ENCODE assay signal across 8 cellular contexts in genomic region chr5:112929336-112930081, GRCh38. TPM values are rescaled to one million over a fixed set of nuclear protein-coding genes. Genes with fewer than 3 reads are reported as not detected.
DNase-seq lines count a peak whose midpoint lies in the region; ATAC-seq and TF ChIP-seq lines count a peak whose summit lies in the region.

No MANE protein-coding gene starts in this region.

- H3K27me3 Mint-ChIP-seq in activated CD4-positive, alpha-beta T cell treated with anti-CD3 and anti-CD28 coated beads, Interleukin-2, amount 10 ng/mL, durations not matched to agents 7 days and 5 days = no peaks in the 10 kb centered on the region
- H3K27me3 Mint-ChIP-seq in stimulated activated naive B cell treated with anti-CD40 and anti-IgM and Interleukin-4, amounts not matched to agents 10 μg/mL and 1 μg/mL and 100 μg/mL, for 72 hours = no peaks in the 10 kb centered on the region

- peak overlapping the region; percentile 73; the same call in 1 of the 2 replicates for H2AFZ ChIP-seq in OCI-LY3 (ENCODE audit: low read depth, low read length)

- CTCF ChIA-PET in activated CD4-positive, alpha-beta T cell treated with anti-CD3 and anti-CD28 coated beads, Interleukin-2, amount 10 ng/mL, durations not matched to agents 7 days and 5 days (lab: Charles Lee) = interaction anchor here (0.6 to 0.9 kb wide), 4 partner anchors 12 to 629 kb away, joined by 3 to 4 read pairs (median 4); no protein-coding TSS in a partner anchor

- H3K9me3 ChIP-seq in OCI-LY3 (ENCODE audit: insufficient read depth, low read length) = no peaks in the 10 kb centered on the region
- no peaks in the 10 kb centered on the region for H3K9me3 ChIP-seq in prostate gland
- no peaks in the 10 kb centered on the region for H3K9me3 ChIP-seq in tibial nerve
- no peaks in the 10 kb centered on the region for H3K9me3 ChIP-seq in right atrium auricular region

- peak overlapping the region; percentile 59 for H3K4me3 Mint-ChIP-seq in activated CD4-positive, alpha-beta T cell treated with anti-CD3 and anti-CD28 coated beads, Interleukin-2, amount 10 ng/mL, durations not matched to agents 7 days and 5 days
- peak overlapping the region; percentile 56 to 67 for H3K4me3 Mint-ChIP-seq in stimulated activated naive B cell treated with anti-CD40 and anti-IgM and Interleukin-4, amounts not matched to agents 10 μg/mL and 1 μg/mL and 100 μg/mL, for 72 hours

- no peak for TF ChIP-seq EP300 in tibial nerve (IDR thresholded peaks at IDR 0.05)

- intact Hi-C loops in prostate gland (cut with DNase I) = no loop called here

- H3K4me1 ChIP-seq in OCI-LY3 (ENCODE audit: low read length) = peaks cover 37% of the 10 kb centered on the region
- H3K4me1 ChIP-seq in prostate gland (replicated peaks) = no peaks in the 10 kb centered on the region
- H3K4me1 ChIP-seq in tibial nerve = no peaks in the 10 kb centered on the region
- H3K4me1 ChIP-seq in right atrium auricular region = peaks cover 0 to 6% of the 10 kb centered on the region in 2 donors

- H3K9me3 Mint-ChIP-seq in activated CD4-positive, alpha-beta T cell treated with anti-CD3 and anti-CD28 coated beads, Interleukin-2, amount 10 ng/mL, durations not matched to agents 7 days and 5 days = peaks cover 7% of the 10 kb centered on the region
- peaks cover 3 to 7% of the 10 kb centered on the region in 2 donors for H3K9me3 Mint-ChIP-seq in stimulated activated naive B cell treated with anti-CD40 and anti-IgM and Interleukin-4, amounts not matched to agents 10 μg/mL and 1 μg/mL and 100 μg/mL, for 72 hours

- no peak for TF ChIP-seq CTCF in OCI-LY3 (IDR thresholded peaks at IDR 0.05; ENCODE audit: low read depth, low read length)
- no peak for TF ChIP-seq CTCF in prostate gland (IDR thresholded peaks at IDR 0.05)
- no peak for TF ChIP-seq CTCF in tibial nerve (IDR thresholded peaks at IDR 0.05)
- TF ChIP-seq CTCF in right atrium auricular region (IDR thresholded peaks at IDR 0.05) = no peak

- peaks cover 16% of the 10 kb centered on the region for H3K36me3 Mint-ChIP-seq in activated CD4-positive, alpha-beta T cell treated with anti-CD3 and anti-CD28 coated beads, Interleukin-2, amount 10 ng/mL, durations not matched to agents 7 days and 5 days (ENCODE audit: low read depth)
- peaks cover 7% of the 10 kb centered on the region in 2 donors for H3K36me3 Mint-ChIP-seq in stimulated activated naive B cell treated with anti-CD40 and anti-IgM and Interleukin-4, amounts not matched to agents 10 μg/mL and 1 μg/mL and 100 μg/mL, for 72 hours

- TF ChIP-seq POLR2A in prostate gland (IDR thresholded peaks at IDR 0.05) = no peak
- no peak for TF ChIP-seq POLR2A in tibial nerve (IDR thresholded peaks at IDR 0.05)

- H3K79me2 ChIP-seq in OCI-LY3 (ENCODE audit: low read length) = no peaks in the 10 kb centered on the region

- peak overlapping the region; percentile 70 for H3K4me3 ChIP-seq in OCI-LY3 (ENCODE audit: low read length)
- H3K4me3 ChIP-seq in prostate gland = no peak overlapping the region
- no peak overlapping the region for H3K4me3 ChIP-seq in tibial nerve
- no peak overlapping the region for H3K4me3 ChIP-seq in right atrium auricular region

- H3K9ac ChIP-seq in OCI-LY3 (ENCODE audit: low read length) = peak overlapping the region; percentile 68

- peak overlapping the region; percentile 89 for H3K27ac Mint-ChIP-seq in activated CD4-positive, alpha-beta T cell treated with anti-CD3 and anti-CD28 coated beads, Interleukin-2, amount 10 ng/mL, durations not matched to agents 7 days and 5 days
- H3K27ac Mint-ChIP-seq in stimulated activated naive B cell treated with anti-CD40 and anti-IgM and Interleukin-4, amounts not matched to agents 10 μg/mL and 1 μg/mL and 100 μg/mL, for 72 hours = peak overlapping the region; percentile 87

- H3K36me3 ChIP-seq in OCI-LY3 (replicated peaks; ENCODE audit: low read depth, low read length) = no peaks in the 10 kb centered on the region
- H3K36me3 ChIP-seq in prostate gland = no peaks in the 10 kb centered on the region
- H3K36me3 ChIP-seq in tibial nerve = no peaks in the 10 kb centered on the region
- H3K36me3 ChIP-seq in right atrium auricular region = no peaks in the 10 kb centered on the region

- peak overlapping the region; percentile 92 for H3K4me2 ChIP-seq in OCI-LY3 (ENCODE audit: low read length)

- DNase-seq in activated CD4-positive, alpha-beta T cell treated with anti-CD3 and anti-CD28 coated beads, Interleukin-2, amount 10 ng/mL, durations not matched to agents 7 days and 5 days = peak; percentile 28
- DNase-seq in activated CD4-positive, alpha-beta T cell treated with anti-CD3 and anti-CD28 coated beads for 48 hours = no peak
- DNase-seq in stimulated activated naive B cell treated with anti-CD40 and anti-IgM and Interleukin-4, amounts not matched to agents 10 μg/mL and 1 μg/mL and 100 μg/mL, for 72 hours = no peak
- DNase-seq in prostate gland (ENCODE audit: low spot score) = no peak
- DNase-seq in tibial nerve (ENCODE audit: low spot score in 2 of 2) = no peak
- DNase-seq in right atrium auricular region (ENCODE audit: low spot score) = no peak

- ATAC-seq in HG02870 (IDR thresholded peaks at IDR 0.05; ENCODE audit: unreplicated experiment) = peak; percentile 49
- peak; percentile 75 for ATAC-seq in stimulated activated naive B cell treated with anti-CD40 and anti-IgM and Interleukin-4, amounts not matched to agents 10 μg/mL and 1 μg/mL and 100 μg/mL, for 72 hours (replicated peaks)

- peaks cover 63% of the 10 kb centered on the region for H3K4me1 Mint-ChIP-seq in activated CD4-positive, alpha-beta T cell treated with anti-CD3 and anti-CD28 coated beads, Interleukin-2, amount 10 ng/mL, durations not matched to agents 7 days and 5 days
- peaks cover 26 to 68% of the 10 kb centered on the region in 2 donors for H3K4me1 Mint-ChIP-seq in stimulated activated naive B cell treated with anti-CD40 and anti-IgM and Interleukin-4, amounts not matched to agents 10 μg/mL and 1 μg/mL and 100 μg/mL, for 72 hours

- POLR2A ChIA-PET in activated CD4-positive, alpha-beta T cell treated with anti-CD3 and anti-CD28 coated beads, Interleukin-2, amount 10 ng/mL, durations not matched to agents 7 days and 5 days (lab: Charles Lee) = interaction anchor here (0.5 kb wide), 1 partner anchor 9 kb away, joined by 3 read pairs; no protein-coding TSS in a partner anchor

- H4K20me1 ChIP-seq in OCI-LY3 (ENCODE audit: insufficient read depth, low read length) = no peaks in the 10 kb centered on the region

- H3K27ac ChIP-seq in OCI-LY3 (ENCODE audit: low read length) (peak overlapping the region; percentile 85), prostate gland (no peak overlapping the region), tibial nerve (peak overlapping the region in 1 of 4 donors; percentile 53), right atrium auricular region (no peak overlapping the region)

- H3K27me3 ChIP-seq in OCI-LY3 (ENCODE audit: low read depth, low read length) (no peaks in the 10 kb centered on the region), prostate gland (replicated peaks; ENCODE audit: insufficient read depth) (no peaks in the 10 kb centered on the region), tibial nerve (no peaks in the 10 kb centered on the region), right atrium auricular region (no peaks in the 10 kb centered on the region)

- 78% methylated on average over 4 of the region's 4 CpGs for WGBS in prostate gland
- WGBS in tibial nerve, 2 donors = 83 to 93% methylated on average over 4 of the region's 4 CpGs

RNA-seq across cellular contexts. Expression of gene REEP5, which starts 7.5 kb away (rescaled TPM):
- total RNA-seq in activated CD4-positive, alpha-beta T cell treated with anti-CD3 and anti-CD28 coated beads, Interleukin-2, amount 10 ng/mL, durations not matched to agents 7 days and 5 days = 10 to 100 TPM; 75.1 to 80.3 TPM
- total RNA-seq in prostate gland = 100 to 1,000 TPM in 1 of 2 donors, 10 to 100 TPM in 1; 61.0 to 164 TPM
- total RNA-seq in tibial nerve = 100 to 1,000 TPM in 1 of 4 donors, 10 to 100 TPM in 3; 81.9 to 101 (median 94.6) TPM
- 100 to 1,000 TPM in 1 of 2 donors, 10 to 100 TPM in 1; 77.7 to 140 TPM for total RNA-seq in right atrium auricular region

RNA-seq across cellular contexts. Expression of gene DCP2, which starts 47.1 kb away (rescaled TPM):
- 100 to 1,000 TPM; 116 to 122 TPM for total RNA-seq in activated CD4-positive, alpha-beta T cell treated with anti-CD3 and anti-CD28 coated beads, Interleukin-2, amount 10 ng/mL, durations not matched to agents 7 days and 5 days
- total RNA-seq in prostate gland (10 to 100 TPM; 23.4 to 51.6 TPM), tibial nerve (10 to 100 TPM; 26.7 to 35.3 (median 29.8) TPM), right atrium auricular region (10 to 100 TPM; 10.8 to 12.8 TPM)
